In genomic region chr10:16809074-16809718, GRCh38 we compare ENCODE assay signal across 8 cellular contexts. TPM values are rescaled to one million over a fixed set of nuclear protein-coding genes. Genes with fewer than 3 reads are reported as not detected.
DNase-seq lines count a peak whose midpoint lies in the region; ATAC-seq and TF ChIP-seq lines count a peak whose summit lies in the region.

No MANE protein-coding gene starts in this region.

- no peak overlapping the region for H3K4me3 ChIP-seq in BE2C (ENCODE audit: low read depth, low read length)
- no peak overlapping the region for H3K4me3 ChIP-seq in Peyer's patch

- peaks cover 30% of the 10 kb centered on the region for H3K36me3 Mint-ChIP-seq in activated naive CD4-positive, alpha-beta T cell treated with anti-CD3 and anti-CD28 coated beads, Interleukin-2, amount 10 ng/mL, durations not matched to agents 7 days and 5 days

- H3K9me3 Mint-ChIP-seq in activated naive CD4-positive, alpha-beta T cell treated with anti-CD3 and anti-CD28 coated beads, Interleukin-2, amount 10 ng/mL, durations not matched to agents 7 days and 5 days = no peaks in the 10 kb centered on the region

- H3K27me3 Mint-ChIP-seq in activated naive CD4-positive, alpha-beta T cell treated with anti-CD3 and anti-CD28 coated beads, Interleukin-2, amount 10 ng/mL, durations not matched to agents 7 days and 5 days = no peaks in the 10 kb centered on the region

- peaks cover 11% of the 10 kb centered on the region for H3K4me1 Mint-ChIP-seq in activated naive CD4-positive, alpha-beta T cell treated with anti-CD3 and anti-CD28 coated beads, Interleukin-2, amount 10 ng/mL, durations not matched to agents 7 days and 5 days

- H3K27me3 ChIP-seq in BE2C (no peaks in the 10 kb centered on the region), Peyer's patch (no peaks in the 10 kb centered on the region)

- TF ChIP-seq CTCF in BE2C (IDR thresholded peaks at IDR 0.05; ENCODE audit: low read depth, low read length) (peak; percentile 76), Peyer's patch (IDR thresholded peaks at IDR 0.05) (peak in 4 of 6 experiments; percentile 42 to 55 (median 46))

- intact Hi-C loops in left ventricle myocardium superior (cut with micrococcal nuclease) = no loop called here

- no peaks in the 10 kb centered on the region; the same call in 1 of the 2 replicates for H3K4me1 ChIP-seq in BE2C
- H3K4me1 ChIP-seq in Peyer's patch = no peaks in the 10 kb centered on the region

- no peak for TF ChIP-seq POLR2A in Peyer's patch (IDR thresholded peaks at IDR 0.05)

- ATAC-seq in GM18867 (IDR thresholded peaks at IDR 0.05; ENCODE audit: unreplicated experiment) (peak; percentile 85), HG03039 (IDR thresholded peaks at IDR 0.05; ENCODE audit: unreplicated experiment) (peak; percentile 73), left ventricle myocardium superior (peak; percentile 70)

- CTCF ChIA-PET in activated naive CD4-positive, alpha-beta T cell treated with anti-CD3 and anti-CD28 coated beads, Interleukin-2, amount 10 ng/mL, durations not matched to agents 7 days and 5 days (lab: Charles Lee) = interaction anchor here (0.7 to 1.1 kb wide), 4 partner anchors 32 to 927 kb away, joined by 3 to 4 read pairs (median 3); no protein-coding TSS in a partner anchor

- H3K36me3 ChIP-seq in BE2C = no peaks in the 10 kb centered on the region
- H3K36me3 ChIP-seq in Peyer's patch = no peaks in the 10 kb centered on the region

- H3K27ac Mint-ChIP-seq in activated naive CD4-positive, alpha-beta T cell treated with anti-CD3 and anti-CD28 coated beads, Interleukin-2, amount 10 ng/mL, durations not matched to agents 7 days and 5 days = no peak overlapping the region

- DNase-seq in BE2C = peak; percentile 66
- peak in 2 of 3 donors; percentile 60 to 64 for DNase-seq in Peyer's patch
- peak; percentile 69 for DNase-seq in activated naive CD4-positive, alpha-beta T cell treated with anti-CD3 and anti-CD28 coated beads, Interleukin-2, amount 10 ng/mL, durations not matched to agents 7 days and 5 days
- DNase-seq in left ventricle myocardium superior = peak; percentile 51
- peak; percentile 49 for DNase-seq in stimulated activated CD4-positive, alpha-beta T cell treated with anti-CD3 and anti-CD28 coated beads, Interleukin-1b, Interleukin-23, amount 100 ng/mL, for 48 hours
- no peak for DNase-seq in NCI-H2029 treated with DMSO at 0.1 percent for 48 hours (lab: John Stamatoyannopoulos, UW)

- no peak overlapping the region for H3K27ac ChIP-seq in Peyer's patch

- H3K4me3 Mint-ChIP-seq in activated naive CD4-positive, alpha-beta T cell treated with anti-CD3 and anti-CD28 coated beads, Interleukin-2, amount 10 ng/mL, durations not matched to agents 7 days and 5 days = no peak overlapping the region

- H3K9me3 ChIP-seq in BE2C = no peaks in the 10 kb centered on the region
- H3K9me3 ChIP-seq in Peyer's patch = no peaks in the 10 kb centered on the region

RNA-seq across cellular contexts. Expression of gene RSU1, which starts 8.0 kb away (rescaled TPM):
- 27.2 TPM for polyA plus RNA-seq in BE2C (2012; ENCODE audit: insufficient read depth, insufficient read length, low read depth)
- total RNA-seq in Peyer's patch (10 to 100 TPM; 14.5 to 31.4 (median 23.5) TPM), left ventricle myocardium superior (58.8 TPM)
